In genomic region chr6:101021504-101021903, GRCh38 we compare ENCODE assay signal across 6 cellular contexts.
"Had no signal": no experiment of that assay in that cellular context is flagged by ENCODE, and none has a peak within 500 bp of the region (broad histone marks: within the 10 kb centered on the region; RNA-seq: fewer than 3 reads in every experiment).

No MANE protein-coding gene starts in this region.

- ATAC-seq: GM23338 had no signal

- H3K4me3 Mint-ChIP-seq: GM23338, IgD-negative memory B cell had no signal

- H3K4me1 Mint-ChIP-seq: GM23338, IgD-negative memory B cell had no signal

- DNase-seq: H7, HCEC 1CT, KBM-7 had no signal

- FAIRE-seq: HTR-8/SVneo had no signal

- H3K27me3 Mint-ChIP-seq: IgD-negative memory B cell had no signal

- H2AFZ ChIP-seq: GM23338 had no signal

- H3K27ac Mint-ChIP-seq: GM23338, IgD-negative memory B cell had no signal

- H3K4me3 ChIP-seq: GM23338 had no signal

- H3K4me2 ChIP-seq: GM23338 had no signal
